In the genomic region with DNA sequence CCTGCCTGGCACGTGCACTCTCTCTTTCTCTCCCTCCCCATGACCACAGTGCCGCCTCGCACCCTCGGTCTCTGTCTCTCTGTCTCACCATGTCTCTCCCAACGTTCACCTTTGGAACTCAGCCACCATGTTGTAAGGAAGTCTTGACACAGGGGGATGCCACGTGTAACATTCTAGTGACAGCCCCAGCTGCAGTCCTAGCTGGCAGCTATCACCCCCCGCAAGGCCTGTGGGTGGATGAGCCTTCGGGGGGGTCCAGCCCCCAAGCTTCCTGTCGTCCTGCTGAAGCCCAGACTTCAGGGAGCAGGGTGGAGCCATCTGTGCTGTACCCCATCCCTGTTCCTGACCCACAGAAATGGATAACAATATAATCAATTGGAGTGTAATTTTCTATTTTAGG, we compare ENCODE assay signal across 18 cellular contexts.
DNase-seq lines count a peak whose midpoint lies in the region; FAIRE-seq and TF ChIP-seq lines count a peak whose summit lies in the region.
"Had no signal": no experiment of that assay in that cellular context is flagged by ENCODE, and none has a peak within 500 bp of the region (broad histone marks: within the 10 kb centered on the region; RNA-seq: fewer than 3 reads in every experiment).

No MANE protein-coding gene starts in this region.

- H3K27me3 ChIP-seq in BLaER1 (no peaks in the 10 kb centered on the region), H1 (replicated peaks in 1 of 4; ENCODE audit: control insufficient read depth in 3 of 4, extremely low read depth in 1 of 4, insufficient read depth in 3 of 4, low read length in 3 of 4) (no peaks in the 10 kb centered on the region; a peak in 3 of 7 replicates)

- H3K36me3 ChIP-seq in BLaER1 (no peaks in the 10 kb centered on the region), H1 (ENCODE audit: control insufficient read depth in 2 of 4, insufficient read depth in 4 of 4, low read length in 3 of 4) (no peaks in the 10 kb centered on the region)

- no peak for TF ChIP-seq POLR2A in H1 (IDR thresholded peaks at IDR 0.05; ENCODE audit: control extremely low read depth in 1 of 2, low read depth in 2 of 2, low read length in 2 of 2)

- H2AFZ ChIP-seq in H1 (ENCODE audit: low read length) = no peak overlapping the region

- TF ChIP-seq EP300 in H1 (IDR thresholded peaks at IDR 0.05; ENCODE audit: borderline replicate concordance in 1 of 2, low read depth in 2 of 2, low read length in 2 of 2) = no peak

- no peak overlapping the region for H4K8ac ChIP-seq in H1 (ENCODE audit: extremely low read depth, insufficient read depth, low read length)

- POLR2A ChIA-PET in H1 (lab: Charles Lee; ENCODE audit: partially characterized antibody) = no interaction called here

- H4K5ac ChIP-seq in H1 (ENCODE audit: insufficient read length, low read depth, low read length) = no peak overlapping the region

- H2BK5ac ChIP-seq in H1 (ENCODE audit: low read depth, low read length) = no peak overlapping the region

- H3K23me2 ChIP-seq in H1 (ENCODE audit: low read depth, low read length) = no peaks in the 10 kb centered on the region

- H2BK15ac ChIP-seq in H1 (ENCODE audit: low read length) = no peak overlapping the region

- no peak overlapping the region for H2BK12ac ChIP-seq in H1 (ENCODE audit: low read depth, low read length)

- H3K4me1 ChIP-seq in BLaER1 (peaks cover 65% of the 10 kb centered on the region), H1 (replicated peaks in 1 of 4; ENCODE audit: control insufficient read depth in 3 of 4, insufficient read depth in 4 of 4, low read length in 3 of 4) (peaks cover 0 to 3% (median 0%) of the 10 kb centered on the region in 4 experiments; a peak in 1 of 7 replicates)
- H3K4me1 ChIP-seq: Caco-2 had no signal

- no peak for FAIRE-seq in H1 (lab: Jason Lieb, UNC)
- no peak for FAIRE-seq in HTR-8/SVneo (lab: Jason Lieb, UNC)
- FAIRE-seq: A204.1, G401.6, GM12892 had no signal

- peaks cover 4% of the 10 kb centered on the region; the same call in 1 of the 2 replicates for H3K9me3 ChIP-seq in BLaER1
- H3K9me3 ChIP-seq in H1 (ENCODE audit: insufficient read depth in 2 of 2, low read depth in 1 of 2, low read length in 1 of 2) = 0 out of 4 replicates have a peak, but pooled peaks cover 0 to 2% of the 10 kb centered on the region in 2 experiments
- H3K9me3 ChIP-seq: Caco-2 had no signal

- H3K4me2 ChIP-seq in BLaER1 (peak overlapping the region; percentile 65), H1 (ENCODE audit: insufficient read depth in 1 of 2, low read depth in 2 of 2, low read length in 2 of 2) (no peak overlapping the region)

- peak overlapping the region; percentile 6 for H4K91ac ChIP-seq in H1 (replicated peaks; ENCODE audit: insufficient read length, low read length)

- H3K23ac ChIP-seq in H1 (ENCODE audit: insufficient read length) = no peak overlapping the region

- H3K27ac ChIP-seq in BLaER1 (no peak overlapping the region), H1 (ENCODE audit: low read depth, low read length) (no peak overlapping the region)
- H3K27ac ChIP-seq: 22Rv1 had no signal

- no peaks in the 10 kb centered on the region for H3K79me1 ChIP-seq in H1 (ENCODE audit: low read depth, low read length)

- no peak overlapping the region for H3K56ac ChIP-seq in H1 (replicated peaks; ENCODE audit: insufficient read length, low read depth, low read length)

- no peak overlapping the region for H3K18ac ChIP-seq in H1 (ENCODE audit: extremely low read depth, low read length)

- no peak for TF ChIP-seq CTCF in H1 (IDR thresholded peaks at IDR 0.05; ENCODE audit: control extremely low read depth in 1 of 3, insufficient read depth in 1 of 3, low read depth in 1 of 3, low read length in 3 of 3)

- H2BK120ac ChIP-seq in H1 (replicated peaks; ENCODE audit: low read depth, low read length) = no peak overlapping the region

- 92% methylated on average over 8 of the region's 9 CpGs; no CpG with 5 or more reads in 1 of the 2 experiments for WGBS in H1 (ENCODE audit: extremely low coverage in 1 of 2, insufficient coverage in 1 of 2, insufficient read length in 1 of 2, insufficient replicate concordance in 2 of 2, low coverage in 1 of 2, low lambda C conversion rate in 2 of 2, missing lambda C conversion rate in 1 of 2), 2 experiments

- intact Hi-C loops in posterior vena cava (cut with DNase I) = no loop called here

- H3K4me3 ChIP-seq in BLaER1 (no peak overlapping the region), H1 (ENCODE audit: extremely low read depth in 1 of 4, insufficient read depth in 2 of 4, low read depth in 3 of 4, low read length in 4 of 4) (no peak overlapping the region)

- H3K9ac ChIP-seq in BLaER1 = no peak overlapping the region
- no peak overlapping the region for H3K9ac ChIP-seq in H1 (replicated peaks in 1 of 4; ENCODE audit: extremely low read depth in 1 of 4, low read depth in 3 of 4, low read length in 3 of 4)

- no peak for TF ChIP-seq RAD21 in H1 (IDR thresholded peaks at IDR 0.05 in 1 of 2, conservative IDR thresholded peaks at IDR 0.05 in 1 of 2; ENCODE audit: low read depth in 2 of 2, low read length in 2 of 2)

- no peak overlapping the region for H2AK5ac ChIP-seq in H1 (ENCODE audit: low read depth, low read length)

- CTCF ChIA-PET in H1 (lab: Charles Lee; ENCODE audit: partially characterized antibody) = interaction anchor here (0.6 kb wide), 1 partner anchor 63 kb away, joined by 3 read pairs; no protein-coding TSS in a partner anchor

- DNase-seq in H1 (ENCODE audit: low read depth in 1 of 2, low spot score in 2 of 2) (no peak), mesenteric fat pad (ENCODE audit: low spot score) (peak; percentile 39), posterior vena cava (ENCODE audit: low spot score) (peak; percentile 42), foreskin melanocyte (no peak), HTR-8/SVneo (ENCODE audit: insufficient read length, low spot score) (no peak)
- DNase-seq in activated naive CD4-positive, alpha-beta T cell treated with Interleukin-2 at 50 U/mL for 16 hours = no peak
- DNase-seq: C1 segment of cervical spinal cord; CD4-positive, alpha-beta memory T cell; DMS153; GOT3; H7; HCEC 1CT had no signal

- H3K79me2 ChIP-seq in H1 (ENCODE audit: control insufficient read depth in 1 of 2, insufficient read depth in 2 of 2, low read length in 2 of 2) = no peaks in the 10 kb centered on the region

- no peak overlapping the region for H2BK20ac ChIP-seq in H1 (ENCODE audit: low read length)

- H3K4ac ChIP-seq in H1 (replicated peaks; ENCODE audit: insufficient read length, low read depth, low read length) = no peak overlapping the region

- H4K20me1 ChIP-seq in BLaER1 (no peaks in the 10 kb centered on the region), H1 (replicated peaks in 1 of 2; ENCODE audit: control insufficient read depth in 1 of 2, insufficient read depth in 2 of 2, low read length in 2 of 2) (no peaks in the 10 kb centered on the region)

- no peak overlapping the region for H3K14ac ChIP-seq in H1 (ENCODE audit: insufficient read length)

TF ChIP-seq in H1, 55 proteins besides CTCF, POLR2A, EP300 and RAD21:
- TF ChIP-seq NRF1 (IDR thresholded peaks at IDR 0.05; ENCODE audit: low read depth, low read length) = no peak
- TF ChIP-seq CHD1 (IDR thresholded peaks at IDR 0.05; ENCODE audit: low read depth, low read length) = no peak
- no peak for TF ChIP-seq ATF2 (IDR thresholded peaks at IDR 0.05; ENCODE audit: low read length)
- no peak for TF ChIP-seq KDM5A (IDR thresholded peaks at IDR 0.05; ENCODE audit: low read length)
- no peak for TF ChIP-seq SAP30 (IDR thresholded peaks at IDR 0.05; ENCODE audit: insufficient read depth, insufficient replicate concordance, low read length)
- no peak for TF ChIP-seq PHF8 (conservative IDR thresholded peaks at IDR 0.05; ENCODE audit: low read depth, low read length)
- no peak for TF ChIP-seq RNF2 (IDR thresholded peaks at IDR 0.05; ENCODE audit: borderline replicate concordance, low read depth, low read length, missing control alignments, poor library complexity, severe bottlenecking)
- TF ChIP-seq ASH2L (IDR thresholded peaks at IDR 0.05; ENCODE audit: low read length) = no peak
- no peak for TF ChIP-seq HDAC6 (IDR thresholded peaks at IDR 0.05; ENCODE audit: low read depth, low read length)
- no peak for TF ChIP-seq TCF12 (IDR thresholded peaks at IDR 0.05; ENCODE audit: low read depth, low read length)
- no peak for TF ChIP-seq GTF2F1 (IDR thresholded peaks at IDR 0.05; ENCODE audit: borderline replicate concordance, low read depth, low read length)
- TF ChIP-seq GABPA (IDR thresholded peaks at IDR 0.05; ENCODE audit: borderline replicate concordance, insufficient read depth, low read length) = no peak
- no peak for TF ChIP-seq POU5F1 (IDR thresholded peaks at IDR 0.05; ENCODE audit: low read depth, low read length)
TF ChIP-seq in H1: peak in this region for 0.

Comparison
In these comparisons a context has a peak if more than half of its experiments do, and no peak if none do; other contexts are left out.
1. DNase-seq: peak in mesenteric fat pad (single experiment) and posterior vena cava (single experiment); none in H1 (0 of 2), activated naive CD4-positive, alpha-beta T cell treated with Interleukin-2 at 50 U/mL for 16 hours (single experiment), foreskin melanocyte (single experiment) and HTR-8/SVneo (single experiment).